In the genomic region with DNA sequence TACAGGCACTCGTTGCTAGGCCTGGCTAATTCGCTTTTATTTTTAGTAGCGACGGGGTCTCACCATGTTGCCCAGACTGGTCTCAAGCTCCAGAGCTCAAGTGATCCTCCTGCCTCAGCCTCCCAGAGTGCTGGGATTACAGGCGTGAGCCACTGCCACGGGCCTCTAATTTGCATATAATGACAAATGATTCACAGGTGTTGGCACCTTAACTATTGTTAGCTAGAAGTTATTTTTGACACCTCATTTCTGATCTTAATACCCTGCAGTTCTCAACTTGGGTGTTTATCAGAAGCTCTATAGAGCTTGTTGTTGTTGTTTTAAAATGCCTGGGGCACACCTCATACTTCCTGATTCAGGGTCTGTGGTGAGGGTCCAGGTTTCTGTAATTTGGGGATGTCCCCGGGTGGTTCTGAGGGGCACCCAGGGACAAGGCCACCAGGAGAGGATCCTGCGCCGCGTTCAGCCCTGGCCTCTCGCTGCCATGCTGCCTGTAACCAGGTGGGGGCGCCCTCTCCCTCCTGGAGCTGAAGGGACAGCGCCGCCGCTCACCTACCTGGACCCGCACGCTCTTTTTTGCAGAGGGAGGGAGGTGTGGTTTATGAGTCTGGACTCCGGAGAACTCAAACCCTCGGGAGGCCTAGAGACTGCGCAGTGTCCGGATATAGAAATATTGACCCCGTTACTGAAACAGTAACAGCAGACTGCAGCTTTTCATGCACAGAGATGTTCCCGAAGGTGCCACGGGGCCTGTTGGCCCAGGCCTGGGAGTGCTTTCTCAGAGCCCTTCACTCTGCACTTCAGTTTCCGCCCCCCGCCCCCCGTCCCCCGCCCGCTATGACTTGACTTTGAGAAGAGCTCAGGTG, we compare ENCODE assay signal across 8 cellular contexts. TPM values are rescaled to one million over a fixed set of nuclear protein-coding genes. Genes with fewer than 3 reads are reported as not detected.
A peak's percentile ranks its signal among the peaks of the same experiment; 100 is the strongest.
DNase-seq lines count a peak whose midpoint lies in the region; ATAC-seq and TF ChIP-seq lines count a peak whose summit lies in the region.

No MANE protein-coding gene starts in this region.

- H3K27ac ChIP-seq in SU-DHL-6 (ENCODE audit: low read depth, low read length) (peak overlapping the region; percentile 20), psoas muscle (no peak overlapping the region), uterus (no peak overlapping the region)

- WGBS in psoas muscle, 3 donors, result 43 to 48% (median 43%) methylated on average over 28 to 29 of the region's 29 CpGs

- intact Hi-C loops in left cardiac atrium (cut with DNase I) (loop anchor here (5.0 to 10.0 kb wide), 3 partner anchors 246 to 336 kb away; a partner anchor contains a TSS), psoas muscle (cut with DNase I) (loop anchor here in 1 of 2 donors (5.0 kb wide), 1 partner anchor 134 kb away; a partner anchor contains a TSS), uterus (cut with DNase I; ENCODE audit: low total_unique reads) (no loop called here)

- no peaks in the 10 kb centered on the region for H3K79me2 ChIP-seq in SU-DHL-6 (ENCODE audit: insufficient read depth, low read length)

- H3K4me1 Mint-ChIP-seq in activated naive CD8-positive, alpha-beta T cell treated with anti-CD3 and anti-CD28 coated beads, Interleukin-2, amount 50 U/mL, for 24 hours, result peaks cover 33% of the 10 kb centered on the region

- H3K9ac ChIP-seq in SU-DHL-6 (ENCODE audit: low read length), result no peak overlapping the region

- H3K9me3 Mint-ChIP-seq in activated naive CD8-positive, alpha-beta T cell treated with anti-CD3 and anti-CD28 coated beads, Interleukin-2, amount 50 U/mL, for 24 hours, result no peaks in the 10 kb centered on the region

- H3K27me3 ChIP-seq in SU-DHL-6 (ENCODE audit: low read length) (no peaks in the 10 kb centered on the region), psoas muscle (ENCODE audit: insufficient read depth in 3 of 3, low read length in 2 of 3) (no peaks in the 10 kb centered on the region), uterus (no peaks in the 10 kb centered on the region)

- H3K36me3 Mint-ChIP-seq in activated naive CD8-positive, alpha-beta T cell treated with anti-CD3 and anti-CD28 coated beads, Interleukin-2, amount 50 U/mL, for 24 hours (ENCODE audit: low read depth), result no peaks in the 10 kb centered on the region

- TF ChIP-seq POLR2A in uterus (IDR thresholded peaks at IDR 0.05), result no peak

- no peaks in the 10 kb centered on the region for H3K9me2 ChIP-seq in SU-DHL-6 (replicated peaks; ENCODE audit: insufficient read depth, low read length)

- peak overlapping the region; percentile 41 for H3K4me2 ChIP-seq in SU-DHL-6 (ENCODE audit: low read depth, low read length, poor library complexity, severe bottlenecking)

- H4K20me1 ChIP-seq in SU-DHL-6 (ENCODE audit: low read depth, low read length), result no peaks in the 10 kb centered on the region

- H3K4me3 Mint-ChIP-seq in activated naive CD8-positive, alpha-beta T cell treated with anti-CD3 and anti-CD28 coated beads, Interleukin-2, amount 50 U/mL, for 24 hours, result no peak overlapping the region

- 0 out of 2 replicates have a peak, but pooled peaks cover 9% of the 10 kb centered on the region for H3F3A ChIP-seq in SU-DHL-6 (ENCODE audit: insufficient read depth)

- H3K9me3 ChIP-seq in SU-DHL-6 (ENCODE audit: insufficient read depth, low read length) (no peaks in the 10 kb centered on the region), psoas muscle (no peaks in the 10 kb centered on the region), uterus (no peaks in the 10 kb centered on the region)

- peak; percentile 65 for DNase-seq in EH (ENCODE audit: low read depth)
- DNase-seq in GOT3 (lab: John Stamatoyannopoulos, UW), result peak; percentile 35
- DNase-seq in LoVo (ENCODE audit: low spot score), result peak; percentile 69
- peak; percentile 92 for DNase-seq in activated naive CD8-positive, alpha-beta T cell treated with anti-CD3 and anti-CD28 coated beads, Interleukin-2, amount 50 U/mL, for 24 hours
- peak; percentile 79 for DNase-seq in left cardiac atrium
- DNase-seq in psoas muscle, result peak; percentile 68 to 71
- peak; percentile 21 to 38 for DNase-seq in uterus

- peak; percentile 98 for TF ChIP-seq CTCF in SU-DHL-6 (IDR thresholded peaks at IDR 0.05; ENCODE audit: insufficient read depth, low read length, poor library complexity, severe bottlenecking)
- TF ChIP-seq CTCF in psoas muscle (IDR thresholded peaks at IDR 0.05), result peak; percentile 64
- TF ChIP-seq CTCF in uterus (IDR thresholded peaks at IDR 0.05), result peak; percentile 40 to 59 (median 46)

- H3K27ac Mint-ChIP-seq in activated naive CD8-positive, alpha-beta T cell treated with anti-CD3 and anti-CD28 coated beads, Interleukin-2, amount 50 U/mL, for 24 hours, result no peak overlapping the region

- peak; percentile 95 for ATAC-seq in activated naive CD8-positive, alpha-beta T cell treated with anti-CD3 and anti-CD28 coated beads, Interleukin-2, amount 50 U/mL, for 24 hours
- ATAC-seq in left cardiac atrium (peak; percentile 89 to 93), psoas muscle (peak in 3 of 4 donors; percentile 61 to 70 (median 65))

- no peak overlapping the region for H3K4me3 ChIP-seq in SU-DHL-6 (ENCODE audit: insufficient read depth, low read length, poor library complexity, severe bottlenecking)
- no peak overlapping the region for H3K4me3 ChIP-seq in psoas muscle
- no peak overlapping the region for H3K4me3 ChIP-seq in uterus

- no peaks in the 10 kb centered on the region for H3K36me3 ChIP-seq in SU-DHL-6 (ENCODE audit: low read length)
- no peaks in the 10 kb centered on the region for H3K36me3 ChIP-seq in psoas muscle (ENCODE audit: insufficient read depth in 1 of 2, low read depth in 1 of 2)
- H3K36me3 ChIP-seq in uterus, result no peaks in the 10 kb centered on the region

- H3K4me1 ChIP-seq in psoas muscle, result no peaks in the 10 kb centered on the region
- H3K4me1 ChIP-seq in uterus, result no peaks in the 10 kb centered on the region

- no peak overlapping the region for H2AFZ ChIP-seq in SU-DHL-6 (ENCODE audit: low read depth, low read length, severe bottlenecking)

- no peaks in the 10 kb centered on the region for H3K27me3 Mint-ChIP-seq in activated naive CD8-positive, alpha-beta T cell treated with anti-CD3 and anti-CD28 coated beads, Interleukin-2, amount 50 U/mL, for 24 hours

RNA-seq across cellular contexts. Expression of a gene that starts 23.0 kb away (rescaled TPM):
- total RNA-seq in left cardiac atrium (under 1 TPM; 0.18 to 0.68 TPM), psoas muscle (not detected), uterus (10 to 100 TPM in 1 of 4 donors, not detected in 3; 17.7 TPM)
- polyA plus RNA-seq in psoas muscle, result under 1 TPM in 2 of 3 donors, not detected in 1; 0.03 to 0.04 TPM

Comparison
In these comparisons a context has a peak if more than half of its experiments do, and no peak if none do; other contexts are left out.
1. DNase-seq: peak in every context shown above with its lines; median percentile 92 in activated naive CD8-positive, alpha-beta T cell treated with anti-CD3 and anti-CD28 coated beads, Interleukin-2, amount 50 U/mL, for 24 hours; 79 in left cardiac atrium; 70 in psoas muscle; 69 in LoVo; 65 in EH; 35 in GOT3; 30 in uterus.
2. CTCF ChIP-seq: peak in every context shown above with its lines; median percentile 98 in SU-DHL-6; 64 in psoas muscle; 46 in uterus.